8 cellular contexts compared by ENCODE assay signal in genomic region chr1:12616709-12617373, GRCh38. TPM values are rescaled to one million over a fixed set of nuclear protein-coding genes. Genes with fewer than 3 reads are reported as not detected.
DNase-seq lines count a peak whose midpoint lies in the region; ATAC-seq and TF ChIP-seq lines count a peak whose summit lies in the region.

No MANE protein-coding gene starts in this region.

- H3K36me3 ChIP-seq in ascending aorta (peaks cover 7 to 8% of the 10 kb centered on the region in 2 donors), iPS-20b (ENCODE audit: insufficient read depth, low read depth, low read length) (peaks cover 7% of the 10 kb centered on the region; the same call in 1 of the 2 replicates)

- H3K9me3 ChIP-seq in ascending aorta: no peaks in the 10 kb centered on the region
- H3K9me3 ChIP-seq in iPS-20b (ENCODE audit: insufficient read depth, low read depth, low read length): no peaks in the 10 kb centered on the region

- H3K4me1 ChIP-seq in ascending aorta (peaks cover 11 to 28% of the 10 kb centered on the region in 2 donors), iPS-20b (ENCODE audit: insufficient read depth, low read length) (peaks cover 28% of the 10 kb centered on the region)

- H3K9ac ChIP-seq in iPS-20b (ENCODE audit: low read depth, low read length): peak overlapping the region; percentile 89

- no peak for ATAC-seq in GM18502 (IDR thresholded peaks at IDR 0.05; ENCODE audit: poor library complexity, unreplicated experiment)
- ATAC-seq in HG03565 (IDR thresholded peaks at IDR 0.05; ENCODE audit: unreplicated experiment): no peak
- no peak for ATAC-seq in GM18520 (IDR thresholded peaks at IDR 0.05; ENCODE audit: unreplicated experiment)

- peak overlapping the region; percentile 95 to 96 for H3K27ac ChIP-seq in ascending aorta
- no peak overlapping the region for H3K27ac ChIP-seq in iPS-20b (ENCODE audit: low read length)

- DNase-seq in COLO668 (lab: John Stamatoyannopoulos, UW; ENCODE audit: unreplicated experiment) (peak; percentile 68), NCI-H226 (peak; percentile 28), ascending aorta (ENCODE audit: low spot score in 2 of 2) (peak in 1 of 2 donors; percentile 73)
- DNase-seq in stimulated activated CD4-positive, alpha-beta T cell treated with anti-CD3 and anti-CD28 coated beads, Interleukin-4, amount 100 ng/mL, for 1 hour: peak; percentile 38

- H3K4me3 ChIP-seq in ascending aorta (peak overlapping the region; percentile 83 to 85), iPS-20b (ENCODE audit: low read length) (peak overlapping the region; percentile 84)

- no peak for TF ChIP-seq CTCF in ascending aorta (IDR thresholded peaks at IDR 0.05)

- H3K27me3 ChIP-seq in ascending aorta (no peaks in the 10 kb centered on the region), iPS-20b (ENCODE audit: insufficient read depth, low read length) (peaks cover 20% of the 10 kb centered on the region; the same call in 1 of the 2 replicates)

- intact Hi-C loops in ascending aorta (cut with DNase I): loop anchor here (5.0 kb wide), 1 partner anchor 195 kb away; no protein-coding TSS in a partner anchor

RNA-seq across cellular contexts. Expression of gene DHRS3, which starts 1.2 kb away (rescaled TPM):
- total RNA-seq in ascending aorta: 39.4 TPM

RNA-seq across cellular contexts. Expression of gene AADACL4, which starts 27.0 kb away (rescaled TPM):
- not detected for total RNA-seq in ascending aorta
